16 cellular contexts compared by ENCODE assay signal in the genomic region with DNA sequence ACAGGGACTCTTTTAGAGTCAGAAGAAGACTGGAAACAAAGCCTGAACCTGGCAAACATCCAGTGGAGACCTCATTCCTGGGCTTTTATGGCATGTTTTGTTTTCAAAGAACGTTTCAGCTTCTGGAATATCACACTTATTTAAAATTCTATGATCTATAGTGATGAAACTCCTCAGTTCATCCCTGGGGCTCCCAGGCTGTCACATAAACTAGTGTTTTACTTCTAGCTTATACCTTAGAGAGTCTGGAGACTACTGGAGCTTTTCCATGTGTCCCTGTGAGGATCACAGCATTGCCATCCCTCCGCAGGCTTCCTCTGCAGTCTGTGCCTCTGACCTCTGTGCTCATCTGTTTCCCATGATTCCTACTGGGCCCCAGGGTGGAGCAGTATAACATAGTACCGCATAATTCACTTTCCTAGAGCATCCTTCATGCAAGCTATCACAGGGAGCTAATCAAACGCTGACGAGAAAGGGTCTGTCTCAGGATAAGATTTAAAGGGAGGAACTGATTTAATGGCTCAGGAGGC.
DNase-seq lines count a peak whose midpoint lies in the region; FAIRE-seq and TF ChIP-seq lines count a peak whose summit lies in the region.
"Had no signal": no experiment of that assay in that cellular context is flagged by ENCODE, and none has a peak within 500 bp of the region (broad histone marks: within the 10 kb centered on the region; RNA-seq: fewer than 3 reads in every experiment).

No MANE protein-coding gene starts in this region.

- H3K27ac Mint-ChIP-seq in chondrocyte (ENCODE audit: unreplicated experiment) (peak overlapping the region; percentile 30), progenitor cell of endocrine pancreas (no peak overlapping the region)
- H3K27ac Mint-ChIP-seq: CD4-positive, alpha-beta T cell; H9 had no signal

- no peak overlapping the region for H2BK120ac ChIP-seq in mesenchymal stem cell (ENCODE audit: low read depth, low read length)

- H3K27me3 ChIP-seq in mesenchymal stem cell (ENCODE audit: control insufficient read depth in 1 of 2, insufficient read depth in 1 of 2, low read length in 2 of 2) (no peaks in the 10 kb centered on the region), WERI-Rb-1 (ENCODE audit: insufficient read depth, low read depth, severe bottlenecking) (peaks cover 52% of the 10 kb centered on the region)
- H3K27me3 ChIP-seq: BE2C had no signal

- peak overlapping the region in 1 of 2 experiments; percentile 54 for H2BK12ac ChIP-seq in mesenchymal stem cell (ENCODE audit: low read length in 2 of 2)

- no peaks in the 10 kb centered on the region for H3K79me1 ChIP-seq in mesenchymal stem cell (replicated peaks; ENCODE audit: low read length, poor library complexity, severe bottlenecking)

- 93% methylated on average over 3 of the region's 5 CpGs for WGBS in mesenchymal stem cell

- peak; percentile 69 for FAIRE-seq in HTR-8/SVneo (lab: Jason Lieb, UNC)

- H3K4ac ChIP-seq in mesenchymal stem cell (ENCODE audit: low read depth in 1 of 2, low read length in 2 of 2) = no peak overlapping the region

- H4K8ac ChIP-seq in mesenchymal stem cell (ENCODE audit: low read length) = no peak overlapping the region

- peaks cover 6% of the 10 kb centered on the region for H3K9me3 ChIP-seq in mesenchymal stem cell (ENCODE audit: control insufficient read depth, low read length)
- no peaks in the 10 kb centered on the region for H3K9me3 ChIP-seq in WERI-Rb-1 (ENCODE audit: severe bottlenecking)
- H3K9me3 ChIP-seq: BE2C had no signal

- no peak overlapping the region for H4K91ac ChIP-seq in mesenchymal stem cell (ENCODE audit: low read length)

- DNase-seq in HTR-8/SVneo (ENCODE audit: insufficient read length, low spot score) (no peak), chondrocyte (ENCODE audit: low spot score) (no peak), mesenchymal stem cell (no peak), skeletal muscle cell (ENCODE audit: low read depth) (peak; percentile 31), AG20443 (ENCODE audit: low spot score) (no peak), WERI-Rb-1 (no peak), progenitor cell of endocrine pancreas (ENCODE audit: low spot score, unreplicated experiment) (no peak)
- DNase-seq: ACHN; BE2C; Calu3; CD4-positive, alpha-beta T cell; H9; KG1; NCI-H1048; NCI-H146; NCI-H2081 had no signal

- peak overlapping the region in 1 of 2 experiments; percentile 16 for H3K18ac ChIP-seq in mesenchymal stem cell (ENCODE audit: low read depth in 1 of 2, low read length in 2 of 2)

- H3K9ac ChIP-seq in mesenchymal stem cell (ENCODE audit: low read length) = peak overlapping the region; percentile 26

- H2AFZ ChIP-seq in mesenchymal stem cell (ENCODE audit: low read depth, low read length) = no peak overlapping the region

- no peak overlapping the region for H2BK15ac ChIP-seq in mesenchymal stem cell (ENCODE audit: low read depth, poor library complexity, severe bottlenecking)

- no peak overlapping the region for H3K23ac ChIP-seq in mesenchymal stem cell (ENCODE audit: low read length in 2 of 2)

- H3K4me1 ChIP-seq in mesenchymal stem cell (ENCODE audit: control insufficient read depth, insufficient read depth, low read depth, low read length) = peaks cover 3% of the 10 kb centered on the region
- H3K4me1 ChIP-seq: BE2C had no signal

- no peak overlapping the region for H2BK5ac ChIP-seq in mesenchymal stem cell (ENCODE audit: low read depth, low read length, poor library complexity, severe bottlenecking)

- no peak for TF ChIP-seq CTCF in chondrocyte (IDR thresholded peaks at IDR 0.05)
- no peak for TF ChIP-seq CTCF in WERI-Rb-1 (IDR thresholded peaks at IDR 0.05; ENCODE audit: low read depth, low read length)
- no peak for TF ChIP-seq CTCF in progenitor cell of endocrine pancreas (IDR thresholded peaks at IDR 0.05; ENCODE audit: unreplicated experiment)

- H3K27ac ChIP-seq in mesenchymal stem cell (ENCODE audit: low read length, poor library complexity, severe bottlenecking) (peak overlapping the region; percentile 25), WERI-Rb-1 (no peak overlapping the region)

- peak overlapping the region in 1 of 2 experiments; percentile 59 for H3K14ac ChIP-seq in mesenchymal stem cell (ENCODE audit: low read length in 2 of 2)

- H3K4me3 ChIP-seq in mesenchymal stem cell (ENCODE audit: insufficient read depth in 1 of 2, low read depth in 1 of 2, low read length in 2 of 2) (no peak overlapping the region), skeletal muscle cell (ENCODE audit: low read depth, low read length) (no peak overlapping the region), WERI-Rb-1 (ENCODE audit: low read depth, low read length) (no peak overlapping the region)

- H2AK5ac ChIP-seq in mesenchymal stem cell (ENCODE audit: low read length, severe bottlenecking) = peak overlapping the region; percentile 91

- H3K9me3 Mint-ChIP-seq in chondrocyte (ENCODE audit: low read depth) (no peaks in the 10 kb centered on the region), progenitor cell of endocrine pancreas (ENCODE audit: low read depth) (no peaks in the 10 kb centered on the region)
- H3K9me3 Mint-ChIP-seq: CD4-positive, alpha-beta T cell had no signal

- H3K4me1 Mint-ChIP-seq in chondrocyte (ENCODE audit: low read depth) (peaks cover 65% of the 10 kb centered on the region), progenitor cell of endocrine pancreas (ENCODE audit: low read depth) (no peaks in the 10 kb centered on the region)

- H3K4me2 ChIP-seq in mesenchymal stem cell (ENCODE audit: low read length, poor library complexity, severe bottlenecking) = no peak overlapping the region

- H3K36me3 ChIP-seq in mesenchymal stem cell (ENCODE audit: control insufficient read depth in 1 of 2, insufficient read depth in 2 of 2, low read depth in 1 of 2, low read length in 2 of 2) (no peaks in the 10 kb centered on the region), WERI-Rb-1 (no peaks in the 10 kb centered on the region)
- H3K36me3 ChIP-seq: BE2C had no signal

- H3K4me3 Mint-ChIP-seq in chondrocyte (ENCODE audit: unreplicated experiment) (no peak overlapping the region), progenitor cell of endocrine pancreas (ENCODE audit: low read depth) (no peak overlapping the region)
- H3K4me3 Mint-ChIP-seq: CD4-positive, alpha-beta T cell; H9 had no signal

- no peaks in the 10 kb centered on the region for H3K27me3 Mint-ChIP-seq in chondrocyte (ENCODE audit: low read depth)
- peaks cover 35% of the 10 kb centered on the region for H3K27me3 Mint-ChIP-seq in progenitor cell of endocrine pancreas

- H3K36me3 Mint-ChIP-seq in chondrocyte (ENCODE audit: low read depth) = no peaks in the 10 kb centered on the region
- H3K36me3 Mint-ChIP-seq in progenitor cell of endocrine pancreas (ENCODE audit: insufficient read depth) = no peaks in the 10 kb centered on the region
